16 cellular contexts compared by ENCODE assay signal in the genomic region with DNA sequence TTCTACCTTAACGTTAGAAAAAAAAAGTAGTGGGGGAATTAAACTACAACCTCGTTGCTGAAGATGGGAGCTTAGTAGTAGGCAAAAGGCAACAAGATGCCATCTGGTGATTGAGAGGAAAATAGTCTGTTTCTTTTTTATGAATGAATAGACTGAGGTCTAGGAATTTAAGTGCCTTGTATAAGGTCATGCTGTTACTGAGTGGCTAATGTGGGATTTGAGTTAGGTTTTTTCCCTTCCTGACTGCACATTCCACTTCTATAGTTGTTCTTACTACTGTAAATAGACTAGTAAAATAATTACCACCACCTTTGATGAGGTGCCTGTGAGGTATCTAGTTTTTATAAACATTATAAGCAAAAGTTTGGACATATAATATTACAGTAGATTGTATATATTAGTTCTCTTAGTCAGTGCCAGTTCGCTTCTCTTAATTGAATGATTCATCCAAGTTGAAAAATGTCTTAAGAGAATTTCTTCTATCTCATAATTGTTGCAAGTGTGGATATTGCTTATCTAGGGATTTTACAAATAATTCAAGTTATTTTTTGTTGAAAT.
"Had no signal": no experiment of that assay in that cellular context is flagged by ENCODE, and none has a peak within 500 bp of the region (broad histone marks: within the 10 kb centered on the region; RNA-seq: fewer than 3 reads in every experiment).

No MANE protein-coding gene starts in this region.

- H3K4me1 ChIP-seq: upper lobe of right lung had no signal

- H3K27me3 ChIP-seq: dorsolateral prefrontal cortex, neutrophil, upper lobe of right lung had no signal

- DNase-seq: activated B cell treated with CpG ODN at 0.5 μM for 24 hours; activated CD4-positive, alpha-beta T cell treated with anti-CD3 and anti-CD28 coated beads, Interleukin-2, amount 10 ng/mL, durations not matched to agents 24 days and 14 days; activated CD8-positive, alpha-beta memory T cell treated with anti-CD3 and anti-CD28 coated beads for 24 hours; activated gamma-delta T cell treated with Interleukin-2 at 50 U/mL for 16 hours; dorsolateral prefrontal cortex; erythroblast; mesendoderm; natural killer cell; retina; T-helper 17 cell; upper lobe of right lung had no signal

- H3K36me3 ChIP-seq: neutrophil had no signal

- H3K27me3 Mint-ChIP-seq: activated B cell treated with CpG ODN at 0.5 μM for 24 hours; activated CD4-positive, alpha-beta T cell treated with anti-CD3 and anti-CD28 coated beads, Interleukin-2, amount 10 ng/mL, durations not matched to agents 24 days and 14 days; activated naive CD8-positive, alpha-beta T cell; T-helper 17 cell had no signal

- H3K27ac ChIP-seq: dorsolateral prefrontal cortex, neutrophil, thoracic aorta, upper lobe of right lung had no signal

- FAIRE-seq: TTC549 had no signal

- H3K36me3 Mint-ChIP-seq: activated naive CD8-positive, alpha-beta T cell; natural killer cell; stimulated activated effector memory CD8-positive, alpha-beta T cell treated with anti-CD3 and anti-CD28 coated beads, Interleukin-12 subunit alpha, Interleukin-12 subunit beta, amount 100 ng/mL, for 72 hours had no signal

- H3K9me3 Mint-ChIP-seq: activated CD4-positive, alpha-beta T cell treated with anti-CD3 and anti-CD28 coated beads, Interleukin-2, amount 10 ng/mL, durations not matched to agents 24 days and 14 days; natural killer cell; stimulated activated effector memory CD8-positive, alpha-beta T cell treated with anti-CD3 and anti-CD28 coated beads, Interleukin-12 subunit alpha, Interleukin-12 subunit beta, amount 100 ng/mL, for 72 hours had no signal

- H3K9me3 ChIP-seq: neutrophil, thoracic aorta, upper lobe of right lung had no signal

- H3K4me3 ChIP-seq: dorsolateral prefrontal cortex, thoracic aorta, upper lobe of right lung had no signal

- H3K4me3 Mint-ChIP-seq: activated B cell treated with CpG ODN at 0.5 μM for 24 hours; activated CD4-positive, alpha-beta T cell treated with anti-CD3 and anti-CD28 coated beads, Interleukin-2, amount 10 ng/mL, durations not matched to agents 24 days and 14 days; activated naive CD8-positive, alpha-beta T cell; natural killer cell; stimulated activated effector memory CD8-positive, alpha-beta T cell treated with anti-CD3 and anti-CD28 coated beads, Interleukin-12 subunit alpha, Interleukin-12 subunit beta, amount 100 ng/mL, for 72 hours; T-helper 17 cell had no signal

- ATAC-seq: natural killer cell; stimulated activated effector memory CD8-positive, alpha-beta T cell treated with anti-CD3 and anti-CD28 coated beads, Interleukin-12 subunit alpha, Interleukin-12 subunit beta, amount 100 ng/mL, for 72 hours; T-helper 17 cell; upper lobe of right lung had no signal

- H3K27ac Mint-ChIP-seq: activated B cell treated with CpG ODN at 0.5 μM for 24 hours; activated CD4-positive, alpha-beta T cell treated with anti-CD3 and anti-CD28 coated beads, Interleukin-2, amount 10 ng/mL, durations not matched to agents 24 days and 14 days; activated naive CD8-positive, alpha-beta T cell; natural killer cell; stimulated activated effector memory CD8-positive, alpha-beta T cell treated with anti-CD3 and anti-CD28 coated beads, Interleukin-12 subunit alpha, Interleukin-12 subunit beta, amount 100 ng/mL, for 72 hours; T-helper 17 cell had no signal

- H3K4me1 Mint-ChIP-seq: activated B cell treated with CpG ODN at 0.5 μM for 24 hours; activated CD4-positive, alpha-beta T cell treated with anti-CD3 and anti-CD28 coated beads, Interleukin-2, amount 10 ng/mL, durations not matched to agents 24 days and 14 days; natural killer cell; stimulated activated effector memory CD8-positive, alpha-beta T cell treated with anti-CD3 and anti-CD28 coated beads, Interleukin-12 subunit alpha, Interleukin-12 subunit beta, amount 100 ng/mL, for 72 hours; T-helper 17 cell had no signal
